23 cellular contexts compared by ENCODE assay signal in genomic region chr7:45359781-45360180, GRCh38.
"Had no signal": no experiment of that assay in that cellular context is flagged by ENCODE, and none has a peak within 500 bp of the region (broad histone marks: within the 10 kb centered on the region; RNA-seq: fewer than 3 reads in every experiment).

No MANE protein-coding gene starts in this region.

- H3K9me3 ChIP-seq: SJCRH30 had no signal

- H3K36me3 ChIP-seq: SJCRH30 had no signal

- H3K27ac ChIP-seq: HL-60, RWPE1, SJCRH30 had no signal

- H3K4me3 ChIP-seq: SJCRH30 had no signal

- FAIRE-seq: HTR-8/SVneo, RCC 7860 had no signal

- ATAC-seq: SK-N-SH treated with all-trans-retinoic acid at 6 μM for 48 hours had no signal

- DNase-seq: KBM-7, MM.1S, NCI-H1105, NCI-H1417, NCI-H1436 treated with DMSO at 0.1 percent for 48 hours, NCI-H1694, NCI-H187 treated with DMSO at 0.1 percent for 48 hours, NCI-H2029 treated with DMSO at 0.1 percent for 48 hours, NCI-H2171, NCI-H226, NCI-H446, NCI-H510A, NCI-H524 treated with DMSO at 0.1 percent for 48 hours, NCI-H69, NCI-H774, SHP77, SJCRH30, T-helper 1 cell had no signal

- H3K4me1 ChIP-seq: SJCRH30 had no signal

- H3K27me3 ChIP-seq: SJCRH30 had no signal
